In the genomic region with DNA sequence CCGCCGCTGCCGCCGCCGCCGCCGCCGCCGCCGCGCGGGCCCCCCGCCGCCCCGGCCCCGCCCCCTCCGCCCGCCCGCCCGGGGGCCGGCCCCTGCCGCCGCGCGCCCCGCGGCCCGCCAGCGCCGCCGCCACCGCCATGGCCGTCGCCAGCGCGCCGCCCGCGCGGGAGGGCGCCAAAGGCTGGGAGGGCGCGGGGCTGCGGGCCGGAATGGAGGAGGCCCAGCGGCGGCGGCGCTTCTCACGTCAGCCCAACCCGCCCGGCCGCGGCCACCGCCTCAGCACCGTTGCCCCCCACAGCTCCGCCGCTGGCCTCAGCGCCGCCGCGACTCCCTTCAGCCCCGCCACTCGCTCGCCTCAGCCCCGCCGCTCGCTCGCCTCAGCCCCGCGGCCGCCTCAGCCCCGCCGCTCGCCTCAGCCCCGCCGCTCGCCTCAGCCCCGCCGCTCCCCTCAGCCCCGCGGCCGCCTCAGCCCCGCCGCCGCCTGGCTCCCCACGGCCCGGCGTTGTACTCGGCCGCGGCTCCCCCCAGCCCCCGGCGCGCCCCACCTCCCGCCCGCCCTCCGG, we compare ENCODE assay signal across 8 cellular contexts. TPM values are rescaled to one million over a fixed set of nuclear protein-coding genes. Genes with fewer than 3 reads are reported as not detected.
DNase-seq lines count a peak whose midpoint lies in the region; ATAC-seq, FAIRE-seq and TF ChIP-seq lines count a peak whose summit lies in the region.

A gene (minus strand): TSS at position 510 of the 563 bp plus-strand sequence. CDS start 569 bp downstream, outside the sequence.

- peaks cover 8 to 12% (median 12%) of the 10 kb centered on the region in 3 donors for H3K4me1 ChIP-seq in pancreas

- peak within 1 kb of the TSS; percentile 80 for H3K4me3 Mint-ChIP-seq in activated naive CD4-positive, alpha-beta T cell treated with anti-CD3 and anti-CD28 coated beads, Interleukin-2, amount 10 ng/mL, durations not matched to agents 7 days and 5 days

- no peak for TF ChIP-seq CTCF in pancreas (IDR thresholded peaks at IDR 0.05)

- intact Hi-C loops in Right ventricle myocardium inferior (cut with DNase I) (loop anchor here (2.0 kb wide), 1 partner anchor 27 kb away; a partner anchor contains a TSS), pancreas (cut with DNase I) (no loop called here)

- peaks cover 12% of the 10 kb centered on the region for H3K36me3 Mint-ChIP-seq in activated naive CD4-positive, alpha-beta T cell treated with anti-CD3 and anti-CD28 coated beads, Interleukin-2, amount 10 ng/mL, durations not matched to agents 7 days and 5 days

- H3K27me3 ChIP-seq in pancreas = no peaks in the 10 kb centered on the region

- H3K4me1 Mint-ChIP-seq in activated naive CD4-positive, alpha-beta T cell treated with anti-CD3 and anti-CD28 coated beads, Interleukin-2, amount 10 ng/mL, durations not matched to agents 7 days and 5 days = peaks cover 50% of the 10 kb centered on the region

- ATAC-seq in HG02938 (IDR thresholded peaks at IDR 0.05; ENCODE audit: unreplicated experiment) (peak; percentile 29), Right ventricle myocardium inferior (peak; percentile 20), pancreas (peak; percentile 6 to 46 (median 16))

- WGBS in pancreas, 2 donors = 0 to 1% methylated on average over 5 to 98 of the region's 98 CpGs

- DNase-seq in NOMO-1 (lab: John Stamatoyannopoulos, UW; ENCODE audit: unreplicated experiment in 2 of 2) (peak; percentile 7 to 42), NOMO-1 treated with dmso at 0.1 percent for 144 hours (lab: John Stamatoyannopoulos, UW; ENCODE audit: unreplicated experiment) (no peak), OCI-M1 (lab: John Stamatoyannopoulos, UW) (peak; percentile 40), Right ventricle myocardium inferior (ENCODE audit: missing footprints) (peak; percentile 77), pancreas (peak; percentile 20 to 79 (median 44)), inferior parietal cortex (ENCODE audit: extremely low spot score) (no peak)
- peak; percentile 50 for DNase-seq in activated naive CD4-positive, alpha-beta T cell treated with anti-CD3 and anti-CD28 coated beads, Interleukin-2, amount 10 ng/mL, durations not matched to agents 7 days and 5 days

- H3K27ac ChIP-seq in pancreas = peak within 1 kb of the TSS; percentile 81 to 93 (median 90)

- peak within 1 kb of the TSS; percentile 93 for H3K27ac Mint-ChIP-seq in activated naive CD4-positive, alpha-beta T cell treated with anti-CD3 and anti-CD28 coated beads, Interleukin-2, amount 10 ng/mL, durations not matched to agents 7 days and 5 days

- no peaks in the 10 kb centered on the region for H3K9me3 ChIP-seq in pancreas

- H3K9me3 Mint-ChIP-seq in activated naive CD4-positive, alpha-beta T cell treated with anti-CD3 and anti-CD28 coated beads, Interleukin-2, amount 10 ng/mL, durations not matched to agents 7 days and 5 days = no peaks in the 10 kb centered on the region

- CTCF ChIA-PET in activated naive CD4-positive, alpha-beta T cell treated with anti-CD3 and anti-CD28 coated beads, Interleukin-2, amount 10 ng/mL, durations not matched to agents 7 days and 5 days (lab: Charles Lee) = no interaction called here

- H3K36me3 ChIP-seq in pancreas = no peaks in the 10 kb centered on the region

- peaks cover 7% of the 10 kb centered on the region for H3K27me3 Mint-ChIP-seq in activated naive CD4-positive, alpha-beta T cell treated with anti-CD3 and anti-CD28 coated beads, Interleukin-2, amount 10 ng/mL, durations not matched to agents 7 days and 5 days

- no peak for FAIRE-seq in pancreas (lab: Jason Lieb, UNC)

- H3K4me3 ChIP-seq in pancreas = peak within 1 kb of the TSS; percentile 54 to 72 (median 62)

RNA-seq across cellular contexts. Expression of the gene that starts here (rescaled TPM):
- total RNA-seq in Right ventricle myocardium inferior = 55.2 TPM
- 10 to 100 TPM; 14.1 to 34.6 (median 19.9) TPM for total RNA-seq in pancreas
- polyA plus RNA-seq in pancreas = 10 to 100 TPM; 23.8 to 39.8 TPM

Comparison
In these comparisons a context has a peak if more than half of its experiments do, and no peak if none do; other contexts are left out.
1. DNase-seq: peak in NOMO-1 (2 of 2), OCI-M1 (single experiment), activated naive CD4-positive, alpha-beta T cell treated with anti-CD3 and anti-CD28 coated beads, Interleukin-2, amount 10 ng/mL, durations not matched to agents 7 days and 5 days (single experiment), Right ventricle myocardium inferior (single experiment) and pancreas (6 of 6); none in NOMO-1 treated with dmso at 0.1 percent for 144 hours (single experiment) and inferior parietal cortex (single experiment).
2. Peak in every context shown above with its lines, with median percentiles within 50 percentile points of each other: ATAC-seq.